In genomic region chr6:31764239-31764638, GRCh38 we compare ENCODE assay signal across 1 cellular context.
TF ChIP-seq lines count a peak whose summit lies in the region.

No MANE protein-coding gene starts in this region.

TF ChIP-seq in GM12878, 131 proteins besides CTCF, POLR2A, EP300 and RAD21:
- TF ChIP-seq RFX5 (IDR thresholded peaks at IDR 0.05; ENCODE audit: low read depth, low read length) (no peak), RAD51 (IDR thresholded peaks at IDR 0.05) (no peak), SREBF1 (IDR thresholded peaks at IDR 0.05; ENCODE audit: low read length) (no peak), ZBED1 (IDR thresholded peaks at IDR 0.05; ENCODE audit: borderline replicate concordance) (no peak), MTA2 (IDR thresholded peaks at IDR 0.05; ENCODE audit: low read depth) (no peak)
- TF ChIP-seq, protein P1, sequence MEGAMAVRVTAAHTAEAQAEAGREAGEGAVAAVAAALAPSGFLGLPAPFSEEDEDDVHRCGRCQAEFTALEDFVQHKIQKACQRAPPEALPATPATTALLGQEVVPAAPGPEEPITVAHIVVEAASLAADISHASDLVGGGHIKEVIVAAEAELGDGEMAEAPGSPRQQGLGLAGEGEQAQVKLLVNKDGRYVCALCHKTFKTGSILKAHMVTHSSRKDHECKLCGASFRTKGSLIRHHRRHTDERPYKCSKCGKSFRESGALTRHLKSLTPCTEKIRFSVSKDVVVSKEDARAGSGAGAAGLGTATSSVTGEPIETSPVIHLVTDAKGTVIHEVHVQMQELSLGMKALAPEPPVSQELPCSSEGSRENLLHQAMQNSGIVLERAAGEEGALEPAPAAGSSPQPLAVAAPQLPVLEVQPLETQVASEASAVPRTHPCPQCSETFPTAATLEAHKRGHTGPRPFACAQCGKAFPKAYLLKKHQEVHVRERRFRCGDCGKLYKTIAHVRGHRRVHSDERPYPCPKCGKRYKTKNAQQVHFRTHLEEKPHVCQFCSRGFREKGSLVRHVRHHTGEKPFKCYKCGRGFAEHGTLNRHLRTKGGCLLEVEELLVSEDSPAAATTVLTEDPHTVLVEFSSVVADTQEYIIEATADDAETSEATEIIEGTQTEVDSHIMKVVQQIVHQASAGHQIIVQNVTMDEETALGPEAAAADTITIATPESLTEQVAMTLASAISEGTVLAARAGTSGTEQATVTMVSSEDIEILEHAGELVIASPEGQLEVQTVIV (IDR thresholded peaks at IDR 0.05; ENCODE audit: borderline replicate concordance, partially characterized antibody): no peak
